25 cellular contexts compared by ENCODE assay signal in the genomic region with DNA sequence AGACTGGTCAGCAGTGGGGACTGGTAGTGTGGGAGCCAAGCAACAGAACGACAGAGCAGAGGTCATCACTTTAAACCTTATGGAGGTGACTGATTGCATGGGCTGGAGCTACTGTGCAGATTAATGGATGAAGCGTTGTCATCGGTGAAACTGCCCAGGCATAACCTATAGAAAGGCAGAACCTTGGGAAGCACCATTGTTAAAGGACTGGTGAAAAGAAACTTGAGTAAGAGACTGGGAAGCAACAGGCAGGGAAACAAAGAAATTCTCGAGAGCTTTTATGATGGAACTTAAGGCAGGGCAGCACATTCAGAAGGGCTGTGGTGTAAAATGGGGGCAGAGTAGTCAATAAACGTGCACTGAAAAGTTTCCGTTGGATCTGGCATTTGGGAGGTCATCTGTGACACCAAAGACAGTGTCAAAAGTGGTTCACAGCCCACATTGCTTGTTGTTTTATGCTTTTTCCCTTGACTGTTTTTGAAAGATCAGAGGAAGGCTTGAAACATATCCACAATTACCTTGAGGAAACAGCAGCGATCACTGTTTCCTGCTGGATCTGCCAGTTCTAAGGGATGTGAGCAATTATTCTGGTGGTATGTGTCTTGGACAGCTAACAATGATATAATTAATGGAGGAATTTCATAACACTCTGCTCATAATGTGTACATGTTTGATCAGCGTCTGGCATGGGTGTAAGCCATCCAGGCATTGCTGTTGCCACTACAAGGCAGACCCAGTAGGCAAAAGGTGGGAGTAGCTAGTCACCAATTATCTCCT.
DNase-seq lines count a peak whose midpoint lies in the region; ATAC-seq and TF ChIP-seq lines count a peak whose summit lies in the region.
"Had no signal": no experiment of that assay in that cellular context is flagged by ENCODE, and none has a peak within 500 bp of the region (broad histone marks: within the 10 kb centered on the region; RNA-seq: fewer than 3 reads in every experiment).

No MANE protein-coding gene starts in this region.

- peak; percentile 53 to 79 for DNase-seq in HAP-1 (ENCODE audit: low spot score in 2 of 2)
- DNase-seq in astrocyte of the hippocampus (ENCODE audit: low read depth, low spot score) = peak; percentile 9
- DNase-seq in esophagus squamous epithelium (lab: John Stamatoyannopoulos, UW) = no peak
- peak; percentile 12 for DNase-seq in prostate gland (ENCODE audit: low spot score)
- DNase-seq in ascending aorta (ENCODE audit: low spot score in 2 of 2) = no peak
- DNase-seq in OCI-LY7 (ENCODE audit: low spot score) = no peak
- no peak for DNase-seq in putamen (ENCODE audit: low spot score)
- DNase-seq: activated CD4-positive, CD25-positive, alpha-beta regulatory T cell treated with anti-CD3 and anti-CD28 coated beads, Interleukin-2, amount 50 U/mL, for 72 hours; activated CD8-positive, alpha-beta memory T cell treated with anti-CD3 and anti-CD28 coated beads for 24 hours; activated naive CD4-positive, alpha-beta T cell treated with Interleukin-2 at 50 U/mL for 16 hours; activated T-cell treated with anti-CD3 and anti-CD28 coated beads, Interleukin-2, amount 50 U/mL, for 24 hours; amygdala; IMR-90; kidney glomerular epithelial cell; mesenchymal stem cell; naive thymus-derived CD8-positive, alpha-beta T cell; NCI-H1436; NCI-H2171; NCI-H748 treated with DMSO at 0.1 percent for 48 hours; posterior cingulate gyrus; SHP77 treated with DMSO at 0.1 percent for 48 hours; stimulated activated CD4-positive, alpha-beta T cell treated with anti-CD3 and anti-CD28 coated beads, Interleukin-1b, Interleukin-23, amount 100 ng/mL, for 48 hours had no signal

- H3K9me3 ChIP-seq in HAP-1 (no peaks in the 10 kb centered on the region), esophagus squamous epithelium (no peaks in the 10 kb centered on the region), prostate gland (no peaks in the 10 kb centered on the region), ascending aorta (no peaks in the 10 kb centered on the region), OCI-LY7 (ENCODE audit: low read length) (no peaks in the 10 kb centered on the region)
- H3K9me3 ChIP-seq: thoracic aorta had no signal

- H3K79me2 ChIP-seq in OCI-LY7 (ENCODE audit: insufficient read depth, low read depth, low read length) = no peaks in the 10 kb centered on the region

- no peak overlapping the region for H2AFZ ChIP-seq in OCI-LY7 (ENCODE audit: low read length)

- CTCF ChIA-PET in OCI-LY7 (lab: Charles Lee; ENCODE audit: unreplicated experiment) = no interaction called here

- H3K27me3 ChIP-seq in HAP-1 (ENCODE audit: low read depth) (no peaks in the 10 kb centered on the region), esophagus squamous epithelium (no peaks in the 10 kb centered on the region), prostate gland (replicated peaks; ENCODE audit: insufficient read depth) (no peaks in the 10 kb centered on the region), ascending aorta (no peaks in the 10 kb centered on the region)

- H3K27ac ChIP-seq in esophagus squamous epithelium = peak overlapping the region in 3 of 4 donors; percentile 33 to 59 (median 43)
- H3K27ac ChIP-seq in prostate gland = no peak overlapping the region
- H3K27ac ChIP-seq in ascending aorta = no peak overlapping the region
- H3K27ac ChIP-seq in OCI-LY7 (ENCODE audit: low read depth, low read length, poor library complexity, severe bottlenecking) = no peak overlapping the region
- H3K27ac ChIP-seq: thoracic aorta had no signal

- in situ Hi-C loops in HAP-1 (cut with MboI; ENCODE audit: low sequenced_read_pairs) = no loop called here

- H3K4me3 ChIP-seq in HAP-1 (no peak overlapping the region), esophagus squamous epithelium (no peak overlapping the region), prostate gland (no peak overlapping the region), ascending aorta (no peak overlapping the region), OCI-LY7 (ENCODE audit: low read depth, low read length, poor library complexity, severe bottlenecking) (no peak overlapping the region)
- H3K4me3 ChIP-seq: thoracic aorta had no signal

- BruUV-seq in OCI-LY7 (replicated peaks; lab: Mats Ljungman, UMichigan) = no TSS peak

- no peaks in the 10 kb centered on the region; the same call in 1 of the 2 replicates for H4K20me1 ChIP-seq in OCI-LY7 (ENCODE audit: insufficient read depth, low read length)

- H3K4me1 ChIP-seq in HAP-1 = peaks cover 51% of the 10 kb centered on the region
- H3K4me1 ChIP-seq in esophagus squamous epithelium = peaks cover 0 to 62% (median 30%) of the 10 kb centered on the region in 3 donors
- no peaks in the 10 kb centered on the region for H3K4me1 ChIP-seq in prostate gland (replicated peaks)
- peaks cover 0 to 12% of the 10 kb centered on the region in 2 donors for H3K4me1 ChIP-seq in ascending aorta
- H3K4me1 ChIP-seq in OCI-LY7 (ENCODE audit: insufficient read depth, low read length, poor library complexity, severe bottlenecking) = no peaks in the 10 kb centered on the region

- no peaks in the 10 kb centered on the region for H3K36me3 ChIP-seq in HAP-1 (replicated peaks)
- no peaks in the 10 kb centered on the region for H3K36me3 ChIP-seq in esophagus squamous epithelium
- no peaks in the 10 kb centered on the region for H3K36me3 ChIP-seq in prostate gland
- H3K36me3 ChIP-seq in ascending aorta = no peaks in the 10 kb centered on the region
- H3K36me3 ChIP-seq in OCI-LY7 (ENCODE audit: insufficient read depth, low read length) = no peaks in the 10 kb centered on the region
- H3K36me3 ChIP-seq: thoracic aorta had no signal

- no peak for TF ChIP-seq CTCF in esophagus squamous epithelium (IDR thresholded peaks at IDR 0.05)
- no peak for TF ChIP-seq CTCF in prostate gland (IDR thresholded peaks at IDR 0.05)
- TF ChIP-seq CTCF in ascending aorta (IDR thresholded peaks at IDR 0.05) = no peak
- no peak for TF ChIP-seq CTCF in OCI-LY7 (conservative IDR thresholded peaks at IDR 0.05; ENCODE audit: low read length)

- ATAC-seq in HG03521 (IDR thresholded peaks at IDR 0.05; ENCODE audit: unreplicated experiment) = no peak
- ATAC-seq: naive thymus-derived CD8-positive, alpha-beta T cell; stimulated activated effector memory CD8-positive, alpha-beta T cell treated with anti-CD3 and anti-CD28 coated beads, Interleukin-12 subunit alpha, Interleukin-12 subunit beta, amount 100 ng/mL, for 72 hours had no signal

- intact Hi-C loops in esophagus squamous epithelium (cut with DNase I) (no loop called here), prostate gland (cut with DNase I) (no loop called here), ascending aorta (cut with DNase I) (no loop called here), OCI-LY7 (cut with micrococcal nuclease; ENCODE audit: unreplicated experiment) (no loop called here)

- WGBS in esophagus squamous epithelium, 2 donors = 41 to 55% methylated on average over 8 of the region's 8 CpGs
- WGBS in prostate gland = 68% methylated on average over 8 of the region's 8 CpGs

- TF ChIP-seq POLR2A in esophagus squamous epithelium (IDR thresholded peaks at IDR 0.05) (no peak), prostate gland (IDR thresholded peaks at IDR 0.05) (no peak)

- POLR2A ChIA-PET in OCI-LY7 (lab: Charles Lee) = no interaction called here

- no peak overlapping the region for H3K4me2 ChIP-seq in OCI-LY7 (ENCODE audit: low read length)

- H3K9me2 ChIP-seq in OCI-LY7 (ENCODE audit: insufficient read depth, low read length) = no peaks in the 10 kb centered on the region

Comparison
In these comparisons a context has a peak if more than half of its experiments do, and no peak if none do; other contexts are left out.
1. DNase-seq: peak in HAP-1 (2 of 2), astrocyte of the hippocampus (single experiment) and prostate gland (single experiment); none in esophagus squamous epithelium (single experiment), ascending aorta (0 of 2), OCI-LY7 (single experiment) and putamen (single experiment).
2. H3K27ac ChIP-seq: peak in esophagus squamous epithelium (3 of 4); none in prostate gland (0 of 2), ascending aorta (0 of 2) and OCI-LY7 (single experiment).